ENCODE assay signal across 21 cellular contexts in genomic region chr3:178849220-178849910, GRCh38.
DNase-seq lines count a peak whose midpoint lies in the region; ATAC-seq and TF ChIP-seq lines count a peak whose summit lies in the region.
"Had no signal": no experiment of that assay in that cellular context is flagged by ENCODE, and none has a peak within 500 bp of the region (broad histone marks: within the 10 kb centered on the region; RNA-seq: fewer than 3 reads in every experiment).

No MANE protein-coding gene starts in this region.

- H3K36me3 Mint-ChIP-seq in activated naive CD8-positive, alpha-beta T cell treated with anti-CD3 and anti-CD28 coated beads, Interleukin-2, amount 50 U/mL, for 24 hours (ENCODE audit: low read depth), result no peaks in the 10 kb centered on the region
- H3K36me3 Mint-ChIP-seq: WTC11 had no signal

- H3K4me1 Mint-ChIP-seq in activated naive CD8-positive, alpha-beta T cell treated with anti-CD3 and anti-CD28 coated beads, Interleukin-2, amount 50 U/mL, for 24 hours, result no peaks in the 10 kb centered on the region
- H3K4me1 Mint-ChIP-seq: B cell had no signal

- no peaks in the 10 kb centered on the region for H3K27me3 Mint-ChIP-seq in activated naive CD8-positive, alpha-beta T cell treated with anti-CD3 and anti-CD28 coated beads, Interleukin-2, amount 50 U/mL, for 24 hours
- H3K27me3 Mint-ChIP-seq: activated CD8-positive, alpha-beta T cell treated with anti-CD3 and anti-CD28 coated beads for 36 hours; B cell had no signal

- no peaks in the 10 kb centered on the region for H3K9me3 Mint-ChIP-seq in activated naive CD8-positive, alpha-beta T cell treated with anti-CD3 and anti-CD28 coated beads, Interleukin-2, amount 50 U/mL, for 24 hours
- H3K9me3 Mint-ChIP-seq: activated CD8-positive, alpha-beta T cell treated with anti-CD3 and anti-CD28 coated beads for 36 hours; T-helper 2 cell treated with Interferon-gamma antibody and Interleukin-4, amounts not matched to agents 5 μg/mL and 100 μg/mL, for 36 hours; WTC11 had no signal

- ATAC-seq in HG02852 (IDR thresholded peaks at IDR 0.05; ENCODE audit: unreplicated experiment) (no peak), HG03280 (IDR thresholded peaks at IDR 0.05; ENCODE audit: unreplicated experiment) (no peak)
- no peak for ATAC-seq in activated naive CD8-positive, alpha-beta T cell treated with anti-CD3 and anti-CD28 coated beads, Interleukin-2, amount 50 U/mL, for 24 hours
- ATAC-seq: activated CD8-positive, alpha-beta T cell treated with anti-CD3 and anti-CD28 coated beads for 36 hours; WTC11 had no signal

- no peak overlapping the region for H3K27ac Mint-ChIP-seq in activated naive CD8-positive, alpha-beta T cell treated with anti-CD3 and anti-CD28 coated beads, Interleukin-2, amount 50 U/mL, for 24 hours
- H3K27ac Mint-ChIP-seq: activated CD8-positive, alpha-beta T cell treated with anti-CD3 and anti-CD28 coated beads for 36 hours; B cell; HFFc6; T-helper 2 cell treated with Interferon-gamma antibody and Interleukin-4, amounts not matched to agents 5 μg/mL and 100 μg/mL, for 36 hours had no signal

- H3K4me3 ChIP-seq in fibroblast of the aortic adventitia (ENCODE audit: low read depth, low read length), result no peak overlapping the region
- H3K4me3 ChIP-seq: coronary artery, SJCRH30, testis had no signal

- DNase-seq in DMS53 (lab: John Stamatoyannopoulos, UW) (peak; percentile 54), M059J (ENCODE audit: low read depth) (peak; percentile 23), NCI-H446 (lab: John Stamatoyannopoulos, UW) (peak; percentile 21 to 72), fibroblast of the aortic adventitia (ENCODE audit: low read depth) (peak; percentile 0), HuH-7.5 (ENCODE audit: low spot score) (no peak)
- no peak for DNase-seq in activated naive CD8-positive, alpha-beta T cell treated with anti-CD3 and anti-CD28 coated beads, Interleukin-2, amount 50 U/mL, for 24 hours
- DNase-seq: activated CD8-positive, alpha-beta T cell treated with anti-CD3 and anti-CD28 coated beads for 36 hours; activated naive CD4-positive, alpha-beta T cell treated with anti-CD3 and anti-CD28 coated beads, Interleukin-2, amount 50 U/mL, for 16 hours; activated T-cell treated with anti-CD3 and anti-CD28 coated beads, Interleukin-2, amount 50 U/mL, for 48 hours; foreskin fibroblast; HFFc6; kidney glomerular epithelial cell; NCI-H1930; testis had no signal

- H3K4me3 Mint-ChIP-seq in activated naive CD8-positive, alpha-beta T cell treated with anti-CD3 and anti-CD28 coated beads, Interleukin-2, amount 50 U/mL, for 24 hours, result no peak overlapping the region
- H3K4me3 Mint-ChIP-seq: activated CD8-positive, alpha-beta T cell treated with anti-CD3 and anti-CD28 coated beads for 36 hours; B cell; HFFc6; T-helper 2 cell treated with Interferon-gamma antibody and Interleukin-4, amounts not matched to agents 5 μg/mL and 100 μg/mL, for 36 hours; WTC11 had no signal

- no peak for TF ChIP-seq CTCF in fibroblast of the aortic adventitia (IDR thresholded peaks at IDR 0.05; ENCODE audit: insufficient read depth, low read length)

Comparison
In these comparisons a context has a peak if more than half of its experiments do, and no peak if none do; other contexts are left out.
1. DNase-seq: peak in DMS53 (single experiment), M059J (single experiment), NCI-H446 (2 of 2) and fibroblast of the aortic adventitia (single experiment); none in HuH-7.5 (single experiment) and activated naive CD8-positive, alpha-beta T cell treated with anti-CD3 and anti-CD28 coated beads, Interleukin-2, amount 50 U/mL, for 24 hours (single experiment).